ENCODE assay signal across 9 cellular contexts in the genomic region with DNA sequence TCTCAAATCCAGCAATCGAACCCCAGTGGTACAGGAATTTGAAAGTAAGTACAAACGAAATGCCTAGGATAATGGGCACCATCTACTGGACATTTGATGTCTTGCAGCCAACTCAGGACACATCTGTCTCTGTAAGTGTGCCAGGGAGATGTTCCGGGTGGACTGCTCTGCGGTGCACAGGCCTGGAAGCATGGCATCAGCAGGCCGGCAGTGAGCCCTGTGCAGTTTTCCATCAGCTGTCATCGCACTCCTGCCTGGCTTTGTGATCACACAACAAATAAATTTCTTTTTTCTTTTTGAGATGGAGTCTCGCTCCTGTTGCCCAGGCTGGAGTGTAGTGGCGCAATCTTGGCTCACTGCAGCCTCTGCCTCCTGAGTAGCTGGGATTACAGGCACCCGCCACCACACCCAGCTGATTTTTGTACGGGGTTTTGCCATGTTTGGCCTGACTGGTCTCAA.
DNase-seq lines count a peak whose midpoint lies in the region; TF ChIP-seq lines count a peak whose summit lies in the region.
"Had no signal": no experiment of that assay in that cellular context is flagged by ENCODE, and none has a peak within 500 bp of the region (broad histone marks: within the 10 kb centered on the region; RNA-seq: fewer than 3 reads in every experiment).

No MANE protein-coding gene starts in this region.

- TF ChIP-seq CTCF in HFF-Myc (IDR thresholded peaks at IDR 0.05; ENCODE audit: low read depth, low read length, missing control alignments) = peak; percentile 85

- no peaks in the 10 kb centered on the region for H3K36me3 Mint-ChIP-seq in activated CD4-positive, alpha-beta memory T cell treated with anti-CD3 and anti-CD28 coated beads for 36 hours

- TF ChIP-seq POLR2A in erythroblast (IDR thresholded peaks at IDR 0.05; ENCODE audit: low read length) = no peak

- H3K4me3 Mint-ChIP-seq in activated CD4-positive, alpha-beta memory T cell treated with anti-CD3 and anti-CD28 coated beads for 36 hours = no peak overlapping the region

- POLR2A ChIA-PET in activated CD4-positive, alpha-beta memory T cell treated with anti-CD3 and anti-CD28 coated beads for 36 hours (lab: Charles Lee) = no interaction called here

- H3K27ac Mint-ChIP-seq in activated CD4-positive, alpha-beta memory T cell treated with anti-CD3 and anti-CD28 coated beads for 36 hours = no peak overlapping the region

- DNase-seq in NCI-H2107 (lab: John Stamatoyannopoulos, UW) (peak; percentile 55), NCI-H2107 treated with DMSO at 0.1 percent for 48 hours (lab: John Stamatoyannopoulos, UW; ENCODE audit: unreplicated experiment) (no peak), HFF-Myc (ENCODE audit: extremely low read depth, low read depth) (peak; percentile 86), NCI-H2227 (lab: John Stamatoyannopoulos, UW; ENCODE audit: unreplicated experiment) (peak; percentile 76), erythroblast (lab: John Stamatoyannopoulos, UW) (peak; percentile 43 to 52), mucosa of gallbladder (ENCODE audit: low spot score) (peak; percentile 74), superior temporal gyrus (ENCODE audit: extremely low spot score) (peak; percentile 98)
- peak; percentile 56 for DNase-seq in activated CD4-positive, alpha-beta memory T cell treated with anti-CD3 and anti-CD28 coated beads for 36 hours

- no peaks in the 10 kb centered on the region for H3K27me3 Mint-ChIP-seq in activated CD4-positive, alpha-beta memory T cell treated with anti-CD3 and anti-CD28 coated beads for 36 hours

- peaks cover 14% of the 10 kb centered on the region for H3K4me1 Mint-ChIP-seq in activated CD4-positive, alpha-beta memory T cell treated with anti-CD3 and anti-CD28 coated beads for 36 hours (ENCODE audit: low read depth)

- no peaks in the 10 kb centered on the region for H3K9me3 Mint-ChIP-seq in activated CD4-positive, alpha-beta memory T cell treated with anti-CD3 and anti-CD28 coated beads for 36 hours

- H3K4me3 ChIP-seq in HFF-Myc (replicated peaks; ENCODE audit: low read depth, low read length) = no peak overlapping the region
- H3K4me3 ChIP-seq: BLaER1 had no signal

- CTCF ChIA-PET in activated CD4-positive, alpha-beta memory T cell treated with anti-CD3 and anti-CD28 coated beads for 36 hours (lab: Charles Lee) = interaction anchor here (0.9 to 4.9 kb wide), 6 partner anchors 46 to 212 kb away, joined by 3 to 60 read pairs (median 4); no protein-coding TSS in a partner anchor

- intact Hi-C loops in activated CD4-positive, alpha-beta memory T cell treated with anti-CD3 and anti-CD28 coated beads for 36 hours (cut with micrococcal nuclease) = loop anchor here (1.0 kb wide), 2 partner anchors 90 to 213 kb away; no protein-coding TSS in a partner anchor
